1 cellular context compared by ENCODE assay signal in genomic region chr17:47223460-47223859, GRCh38.
TF ChIP-seq lines count a peak whose summit lies in the region.

No MANE protein-coding gene starts in this region.

TF ChIP-seq in endothelial cell of umbilical vein, 7 proteins besides CTCF, POLR2A, EP300 and RAD21:
- TF ChIP-seq MYC (IDR thresholded peaks at IDR 0.05; ENCODE audit: low read depth, low read length) (no peak), MAX (IDR thresholded peaks at IDR 0.05; ENCODE audit: insufficient read depth, insufficient read length) (no peak), EZH2 (IDR thresholded peaks at IDR 0.05; ENCODE audit: borderline replicate concordance, low read depth, low read length, severe bottlenecking) (no peak), POLR2AphosphoS5 (IDR thresholded peaks at IDR 0.05; ENCODE audit: insufficient read depth, low read depth, low read length) (no peak), JUN (IDR thresholded peaks at IDR 0.05; ENCODE audit: borderline replicate concordance, insufficient read depth, insufficient read length, low read depth) (no peak), GATA2 (IDR thresholded peaks at IDR 0.05; ENCODE audit: insufficient read depth, insufficient read length, low read depth, low read length) (no peak), FOS (IDR thresholded peaks at IDR 0.05; ENCODE audit: borderline replicate concordance, insufficient read depth, low read length) (no peak)
